1 cellular context compared by ENCODE assay signal in genomic region chr9:27529316-27530278, GRCh38.
A peak's percentile ranks its signal among the peaks of the same experiment; 100 is the strongest.
TF ChIP-seq lines count a peak whose summit lies in the region.

TSS of gene MOB3B (minus strand) at chr9:27529814. CDS start at chr9:27455550, 74,264 bp downstream.

TF ChIP-seq in H1, 55 proteins besides CTCF, POLR2A, EP300 and RAD21 (continued from another document):
- TF ChIP-seq USF2 (IDR thresholded peaks at IDR 0.05; ENCODE audit: low read length): no peak
- 0 out of 2 replicates have a peak, but pooled peaks have one; percentile 66 for TF ChIP-seq TCF12 (IDR thresholded peaks at IDR 0.05; ENCODE audit: low read depth, low read length)
- TF ChIP-seq BACH1 (IDR thresholded peaks at IDR 0.05; ENCODE audit: low read length): peak; percentile 78
- TF ChIP-seq KDM4A (IDR thresholded peaks at IDR 0.05; ENCODE audit: low read depth, low read length, severe bottlenecking): peak; percentile 82
- no peak for TF ChIP-seq RNF2 (IDR thresholded peaks at IDR 0.05; ENCODE audit: borderline replicate concordance, low read depth, low read length, missing control alignments, poor library complexity, severe bottlenecking)
- TF ChIP-seq SP4 (IDR thresholded peaks at IDR 0.05; ENCODE audit: low read length): no peak
- TF ChIP-seq, protein P1, sequence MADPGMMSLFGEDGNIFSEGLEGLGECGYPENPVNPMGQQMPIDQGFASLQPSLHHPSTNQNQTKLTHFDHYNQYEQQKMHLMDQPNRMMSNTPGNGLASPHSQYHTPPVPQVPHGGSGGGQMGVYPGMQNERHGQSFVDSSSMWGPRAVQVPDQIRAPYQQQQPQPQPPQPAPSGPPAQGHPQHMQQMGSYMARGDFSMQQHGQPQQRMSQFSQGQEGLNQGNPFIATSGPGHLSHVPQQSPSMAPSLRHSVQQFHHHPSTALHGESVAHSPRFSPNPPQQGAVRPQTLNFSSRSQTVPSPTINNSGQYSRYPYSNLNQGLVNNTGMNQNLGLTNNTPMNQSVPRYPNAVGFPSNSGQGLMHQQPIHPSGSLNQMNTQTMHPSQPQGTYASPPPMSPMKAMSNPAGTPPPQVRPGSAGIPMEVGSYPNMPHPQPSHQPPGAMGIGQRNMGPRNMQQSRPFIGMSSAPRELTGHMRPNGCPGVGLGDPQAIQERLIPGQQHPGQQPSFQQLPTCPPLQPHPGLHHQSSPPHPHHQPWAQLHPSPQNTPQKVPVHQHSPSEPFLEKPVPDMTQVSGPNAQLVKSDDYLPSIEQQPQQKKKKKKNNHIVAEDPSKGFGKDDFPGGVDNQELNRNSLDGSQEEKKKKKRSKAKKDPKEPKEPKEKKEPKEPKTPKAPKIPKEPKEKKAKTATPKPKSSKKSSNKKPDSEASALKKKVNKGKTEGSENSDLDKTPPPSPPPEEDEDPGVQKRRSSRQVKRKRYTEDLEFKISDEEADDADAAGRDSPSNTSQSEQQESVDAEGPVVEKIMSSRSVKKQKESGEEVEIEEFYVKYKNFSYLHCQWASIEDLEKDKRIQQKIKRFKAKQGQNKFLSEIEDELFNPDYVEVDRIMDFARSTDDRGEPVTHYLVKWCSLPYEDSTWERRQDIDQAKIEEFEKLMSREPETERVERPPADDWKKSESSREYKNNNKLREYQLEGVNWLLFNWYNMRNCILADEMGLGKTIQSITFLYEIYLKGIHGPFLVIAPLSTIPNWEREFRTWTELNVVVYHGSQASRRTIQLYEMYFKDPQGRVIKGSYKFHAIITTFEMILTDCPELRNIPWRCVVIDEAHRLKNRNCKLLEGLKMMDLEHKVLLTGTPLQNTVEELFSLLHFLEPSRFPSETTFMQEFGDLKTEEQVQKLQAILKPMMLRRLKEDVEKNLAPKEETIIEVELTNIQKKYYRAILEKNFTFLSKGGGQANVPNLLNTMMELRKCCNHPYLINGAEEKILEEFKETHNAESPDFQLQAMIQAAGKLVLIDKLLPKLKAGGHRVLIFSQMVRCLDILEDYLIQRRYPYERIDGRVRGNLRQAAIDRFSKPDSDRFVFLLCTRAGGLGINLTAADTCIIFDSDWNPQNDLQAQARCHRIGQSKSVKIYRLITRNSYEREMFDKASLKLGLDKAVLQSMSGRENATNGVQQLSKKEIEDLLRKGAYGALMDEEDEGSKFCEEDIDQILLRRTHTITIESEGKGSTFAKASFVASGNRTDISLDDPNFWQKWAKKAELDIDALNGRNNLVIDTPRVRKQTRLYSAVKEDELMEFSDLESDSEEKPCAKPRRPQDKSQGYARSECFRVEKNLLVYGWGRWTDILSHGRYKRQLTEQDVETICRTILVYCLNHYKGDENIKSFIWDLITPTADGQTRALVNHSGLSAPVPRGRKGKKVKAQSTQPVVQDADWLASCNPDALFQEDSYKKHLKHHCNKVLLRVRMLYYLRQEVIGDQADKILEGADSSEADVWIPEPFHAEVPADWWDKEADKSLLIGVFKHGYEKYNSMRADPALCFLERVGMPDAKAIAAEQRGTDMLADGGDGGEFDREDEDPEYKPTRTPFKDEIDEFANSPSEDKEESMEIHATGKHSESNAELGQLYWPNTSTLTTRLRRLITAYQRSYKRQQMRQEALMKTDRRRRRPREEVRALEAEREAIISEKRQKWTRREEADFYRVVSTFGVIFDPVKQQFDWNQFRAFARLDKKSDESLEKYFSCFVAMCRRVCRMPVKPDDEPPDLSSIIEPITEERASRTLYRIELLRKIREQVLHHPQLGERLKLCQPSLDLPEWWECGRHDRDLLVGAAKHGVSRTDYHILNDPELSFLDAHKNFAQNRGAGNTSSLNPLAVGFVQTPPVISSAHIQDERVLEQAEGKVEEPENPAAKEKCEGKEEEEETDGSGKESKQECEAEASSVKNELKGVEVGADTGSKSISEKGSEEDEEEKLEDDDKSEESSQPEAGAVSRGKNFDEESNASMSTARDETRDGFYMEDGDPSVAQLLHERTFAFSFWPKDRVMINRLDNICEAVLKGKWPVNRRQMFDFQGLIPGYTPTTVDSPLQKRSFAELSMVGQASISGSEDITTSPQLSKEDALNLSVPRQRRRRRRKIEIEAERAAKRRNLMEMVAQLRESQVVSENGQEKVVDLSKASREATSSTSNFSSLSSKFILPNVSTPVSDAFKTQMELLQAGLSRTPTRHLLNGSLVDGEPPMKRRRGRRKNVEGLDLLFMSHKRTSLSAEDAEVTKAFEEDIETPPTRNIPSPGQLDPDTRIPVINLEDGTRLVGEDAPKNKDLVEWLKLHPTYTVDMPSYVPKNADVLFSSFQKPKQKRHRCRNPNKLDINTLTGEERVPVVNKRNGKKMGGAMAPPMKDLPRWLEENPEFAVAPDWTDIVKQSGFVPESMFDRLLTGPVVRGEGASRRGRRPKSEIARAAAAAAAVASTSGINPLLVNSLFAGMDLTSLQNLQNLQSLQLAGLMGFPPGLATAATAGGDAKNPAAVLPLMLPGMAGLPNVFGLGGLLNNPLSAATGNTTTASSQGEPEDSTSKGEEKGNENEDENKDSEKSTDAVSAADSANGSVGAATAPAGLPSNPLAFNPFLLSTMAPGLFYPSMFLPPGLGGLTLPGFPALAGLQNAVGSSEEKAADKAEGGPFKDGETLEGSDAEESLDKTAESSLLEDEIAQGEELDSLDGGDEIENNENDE (IDR thresholded peaks at IDR 0.05; ENCODE audit: insufficient replicate concordance, low read length): no peak
- no peak for TF ChIP-seq POU5F1 (IDR thresholded peaks at IDR 0.05; ENCODE audit: low read depth, low read length)
- TF ChIP-seq SUZ12 (IDR thresholded peaks at IDR 0.05; ENCODE audit: low read length): no peak
- TF ChIP-seq CBX5 (IDR thresholded peaks at IDR 0.05; ENCODE audit: low read depth, low read length): no peak
- TF ChIP-seq JUN (IDR thresholded peaks at IDR 0.05; ENCODE audit: low read depth, low read length): no peak
- 0 out of 2 replicates have a peak, but pooled peaks have one; percentile 31 for TF ChIP-seq CHD2 (IDR thresholded peaks at IDR 0.05; ENCODE audit: low read length)
- TF ChIP-seq CHD1 (IDR thresholded peaks at IDR 0.05; ENCODE audit: low read depth, low read length): no peak
- peak; percentile 53 for TF ChIP-seq TAF7 (optimal IDR thresholded peaks at IDR 0.05; ENCODE audit: borderline replicate concordance, low read depth, low read length)
- peak; percentile 59 for TF ChIP-seq TAF1 (IDR thresholded peaks at IDR 0.05; ENCODE audit: low read depth, low read length)
- peak in 1 of 2 experiments; percentile 58; a peak in 1 of 4 replicates for TF ChIP-seq SIN3A (conservative IDR thresholded peaks at IDR 0.05 in 1 of 2, IDR thresholded peaks at IDR 0.05 in 1 of 2; ENCODE audit: low read depth in 1 of 2, low read length in 2 of 2)
- TF ChIP-seq JUND (IDR thresholded peaks at IDR 0.05; ENCODE audit: low read length): no peak; the same call in 1 of the 2 replicates
- no peak for TF ChIP-seq CEBPB (IDR thresholded peaks at IDR 0.05; ENCODE audit: low read depth, low read length)
- no peak for TF ChIP-seq CBX8 (IDR thresholded peaks at IDR 0.05; ENCODE audit: borderline replicate concordance, low read depth, low read length)
- no peak; the same call in 1 of the 2 replicates for TF ChIP-seq CREB1 (IDR thresholded peaks at IDR 0.05)
- TF ChIP-seq MAFK (IDR thresholded peaks at IDR 0.05; ENCODE audit: low read depth, low read length): no peak
- TF ChIP-seq GABPA (IDR thresholded peaks at IDR 0.05; ENCODE audit: borderline replicate concordance, insufficient read depth, low read length): no peak
- no peak for TF ChIP-seq RXRA (IDR thresholded peaks at IDR 0.05; ENCODE audit: insufficient read depth, low read depth, low read length)
- TF ChIP-seq ATF3 (IDR thresholded peaks at IDR 0.05; ENCODE audit: insufficient read depth, low read depth, low read length): no peak
- TF ChIP-seq PHF8 (conservative IDR thresholded peaks at IDR 0.05; ENCODE audit: low read depth, low read length): peak; percentile 20; the same call in 1 of the 2 replicates
- no peak for TF ChIP-seq FOSL1 (IDR thresholded peaks at IDR 0.05; ENCODE audit: insufficient read depth, low read depth, low read length)
- TF ChIP-seq HDAC2 (IDR thresholded peaks at IDR 0.05; ENCODE audit: borderline replicate concordance in 1 of 2, low read depth in 2 of 2, low read length in 2 of 2): peak in 1 of 2 experiments; percentile 52; a peak in 1 of 4 replicates
- TF ChIP-seq, protein P2, sequence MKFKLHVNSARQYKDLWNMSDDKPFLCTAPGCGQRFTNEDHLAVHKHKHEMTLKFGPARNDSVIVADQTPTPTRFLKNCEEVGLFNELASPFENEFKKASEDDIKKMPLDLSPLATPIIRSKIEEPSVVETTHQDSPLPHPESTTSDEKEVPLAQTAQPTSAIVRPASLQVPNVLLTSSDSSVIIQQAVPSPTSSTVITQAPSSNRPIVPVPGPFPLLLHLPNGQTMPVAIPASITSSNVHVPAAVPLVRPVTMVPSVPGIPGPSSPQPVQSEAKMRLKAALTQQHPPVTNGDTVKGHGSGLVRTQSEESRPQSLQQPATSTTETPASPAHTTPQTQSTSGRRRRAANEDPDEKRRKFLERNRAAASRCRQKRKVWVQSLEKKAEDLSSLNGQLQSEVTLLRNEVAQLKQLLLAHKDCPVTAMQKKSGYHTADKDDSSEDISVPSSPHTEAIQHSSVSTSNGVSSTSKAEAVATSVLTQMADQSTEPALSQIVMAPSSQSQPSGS (IDR thresholded peaks at IDR 0.05; ENCODE audit: low read length): no peak
- TF ChIP-seq TBP (IDR thresholded peaks at IDR 0.05; ENCODE audit: low read depth, low read length): peak; percentile 38; the same call in 1 of the 2 replicates
- TF ChIP-seq CTBP2 (IDR thresholded peaks at IDR 0.05; ENCODE audit: borderline replicate concordance, insufficient read depth, insufficient read length, low read length): peak; percentile 57
- TF ChIP-seq, protein P3, sequence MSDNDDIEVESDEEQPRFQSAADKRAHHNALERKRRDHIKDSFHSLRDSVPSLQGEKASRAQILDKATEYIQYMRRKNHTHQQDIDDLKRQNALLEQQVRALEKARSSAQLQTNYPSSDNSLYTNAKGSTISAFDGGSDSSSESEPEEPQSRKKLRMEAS (IDR thresholded peaks at IDR 0.05): peak; percentile 71
